Comparison of ENCODE assay signal across 20 cellular contexts in the genomic region with DNA sequence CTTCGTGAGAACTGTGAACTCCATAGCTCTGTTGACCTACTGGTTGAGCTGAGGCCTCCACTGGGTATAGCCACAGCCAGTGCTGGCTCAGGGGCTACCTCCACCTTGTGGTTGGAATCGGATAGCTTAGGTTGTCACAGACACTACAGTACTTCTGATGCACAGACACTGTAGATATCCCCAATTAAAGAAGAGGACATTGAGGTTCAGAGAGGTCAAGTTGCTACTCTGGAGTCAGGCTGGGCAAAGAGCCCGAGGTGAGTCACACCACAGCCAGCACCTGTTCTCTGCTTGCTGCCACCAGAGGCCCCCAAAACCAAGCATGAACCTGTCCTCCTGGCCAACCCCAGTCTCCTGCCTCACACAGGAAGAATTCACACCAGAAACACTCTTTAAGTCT. TPM values are rescaled to one million over a fixed set of nuclear protein-coding genes. Genes with fewer than 3 reads are reported as not detected.
DNase-seq lines count a peak whose midpoint lies in the region; ATAC-seq, FAIRE-seq and TF ChIP-seq lines count a peak whose summit lies in the region.
"Had no signal": no experiment of that assay in that cellular context is flagged by ENCODE, and none has a peak within 500 bp of the region (broad histone marks: within the 10 kb centered on the region; RNA-seq: fewer than 3 reads in every experiment).

No MANE protein-coding gene starts in this region.

- in situ Hi-C loops in IMR-90 (cut with MboI; ENCODE audit: low sequenced_read_pairs) (no loop called here), astrocyte of the spinal cord (cut with HindIII; ENCODE audit: low sequenced_read_pairs) (no loop called here)

- H3K18ac ChIP-seq in IMR-90 (ENCODE audit: low read depth, low read length): no peak overlapping the region

- intact Hi-C loops in IMR-90 (cut with micrococcal nuclease): no loop called here
- intact Hi-C loops in activated naive CD4-positive, alpha-beta T cell treated with anti-CD3 and anti-CD28 coated beads for 36 hours (cut with micrococcal nuclease): no loop called here

- H3K4me2 ChIP-seq in IMR-90 (ENCODE audit: low read depth, low read length) (no peak overlapping the region), keratinocyte (ENCODE audit: control insufficient read depth, extremely low read depth, insufficient read depth, low read depth, low read length) (no peak overlapping the region)

- peak overlapping the region; percentile 23 for H2AK9ac ChIP-seq in IMR-90 (replicated peaks; ENCODE audit: low read depth, low read length, poor library complexity)

- H3K9me3 ChIP-seq in IMR-90 (ENCODE audit: control insufficient read depth, insufficient read depth, low read length) (no peaks in the 10 kb centered on the region), keratinocyte (ENCODE audit: control insufficient read depth, low read depth, low read length) (no peaks in the 10 kb centered on the region)
- H3K9me3 ChIP-seq: mucosa of descending colon, uterus had no signal

- no peaks in the 10 kb centered on the region for H3K9me3 Mint-ChIP-seq in activated naive CD4-positive, alpha-beta T cell treated with anti-CD3 and anti-CD28 coated beads for 36 hours
- H3K9me3 Mint-ChIP-seq: IgD-negative memory B cell; T-helper 1 cell treated with Interleukin-12 subunit alpha and Interleukin-12 subunit beta and Interleukin-4 antibody, amounts not matched to agents 30 μg/mL and 1 μg/mL, for 36 hours had no signal

- H3K79me1 ChIP-seq in IMR-90 (ENCODE audit: low read depth in 1 of 2, low read length in 2 of 2): peaks cover 36 to 63% of the 10 kb centered on the region in 2 experiments

- H3K27me3 Mint-ChIP-seq in activated naive CD4-positive, alpha-beta T cell treated with anti-CD3 and anti-CD28 coated beads for 36 hours (ENCODE audit: low read depth): no peaks in the 10 kb centered on the region
- H3K27me3 Mint-ChIP-seq: IgD-negative memory B cell had no signal

- no peak overlapping the region for H4K91ac ChIP-seq in IMR-90 (ENCODE audit: insufficient read depth, low read depth, low read length)

- H3K9me1 ChIP-seq in IMR-90 (ENCODE audit: insufficient read depth, low read length) (no peaks in the 10 kb centered on the region; the same call in 1 of the 2 replicates), keratinocyte (ENCODE audit: control insufficient read depth, extremely low read depth, insufficient read depth, low read length) (peaks cover 2% of the 10 kb centered on the region)

- H3K4me1 Mint-ChIP-seq in activated naive CD4-positive, alpha-beta T cell treated with anti-CD3 and anti-CD28 coated beads for 36 hours (ENCODE audit: low read depth): peaks cover 21% of the 10 kb centered on the region

- WGBS in IMR-90 (ENCODE audit: extremely low coverage in 2 of 2, insufficient read length in 1 of 2), 2 experiments: no CpG with 5 or more reads among the region's 3 CpGs

- no peak overlapping the region for H4K5ac ChIP-seq in IMR-90 (ENCODE audit: low read depth, low read length)

- peaks cover 25% of the 10 kb centered on the region for H3K36me3 Mint-ChIP-seq in activated naive CD4-positive, alpha-beta T cell treated with anti-CD3 and anti-CD28 coated beads for 36 hours (ENCODE audit: low read depth)

- 0 out of 2 replicates have a peak, but pooled peaks have one; percentile 16 for ATAC-seq in IMR-90 (ENCODE audit: low read depth)
- no peak for ATAC-seq in GM19395 (IDR thresholded peaks at IDR 0.05; ENCODE audit: unreplicated experiment)
- ATAC-seq: mucosa of descending colon had no signal

- no peak overlapping the region for H4K8ac ChIP-seq in IMR-90 (ENCODE audit: low read depth in 2 of 2, low read length in 2 of 2)

- POLR2A ChIA-PET in IMR-90 (lab: Charles Lee; ENCODE audit: unreplicated experiment): interaction anchor here (0.6 kb wide), 1 partner anchor 8 kb away, joined by 3 read pairs; no protein-coding TSS in a partner anchor

- H3K4me3 Mint-ChIP-seq in activated naive CD4-positive, alpha-beta T cell treated with anti-CD3 and anti-CD28 coated beads for 36 hours: no peak overlapping the region
- H3K4me3 Mint-ChIP-seq: T-helper 1 cell treated with Interleukin-12 subunit alpha and Interleukin-12 subunit beta and Interleukin-4 antibody, amounts not matched to agents 30 μg/mL and 1 μg/mL, for 36 hours had no signal

- H2AK5ac ChIP-seq in IMR-90 (ENCODE audit: low read depth, low read length): no peak overlapping the region

- FAIRE-seq in keratinocyte (lab: Jason Lieb, UNC): no peak
- FAIRE-seq: small intestine had no signal

- no peak overlapping the region for H3K14ac ChIP-seq in IMR-90 (replicated peaks; ENCODE audit: low read depth, low read length)

- no TSS peak for BruUV-seq in IMR-90 (replicated peaks; lab: Mats Ljungman, UMichigan)

- no peak overlapping the region for H3K23ac ChIP-seq in IMR-90 (ENCODE audit: low read depth, low read length)

- no peak for TF ChIP-seq RAD21 in IMR-90 (IDR thresholded peaks at IDR 0.05; ENCODE audit: low read length)

- H3K4me3 ChIP-seq in IMR-90 (ENCODE audit: insufficient read depth, low read depth, low read length) (no peak overlapping the region), astrocyte of the spinal cord (ENCODE audit: low read depth, low read length) (no peak overlapping the region), keratinocyte (ENCODE audit: control insufficient read depth in 2 of 3, extremely low read depth in 1 of 3, insufficient read depth in 2 of 3, low read depth in 1 of 3, low read length in 3 of 3) (no peak overlapping the region)
- H3K4me3 ChIP-seq: cardiac muscle cell, mucosa of descending colon, uterus had no signal

- H2BK120ac ChIP-seq in IMR-90 (ENCODE audit: low read depth, low read length): no peak overlapping the region

- H4K20me1 ChIP-seq in IMR-90 (ENCODE audit: insufficient read depth, low read length): peaks cover 43% of the 10 kb centered on the region
- peaks cover 6% of the 10 kb centered on the region for H4K20me1 ChIP-seq in keratinocyte (ENCODE audit: control insufficient read depth, extremely low read depth, insufficient read depth, low read length)

- H3K36me3 ChIP-seq in IMR-90 (ENCODE audit: control insufficient read depth, insufficient read depth, low read length) (peaks cover 61% of the 10 kb centered on the region), keratinocyte (ENCODE audit: control insufficient read depth in 2 of 2, extremely low read depth in 1 of 2, insufficient read depth in 2 of 2, low read length in 2 of 2) (peaks cover 39 to 41% of the 10 kb centered on the region in 2 experiments)
- H3K36me3 ChIP-seq: uterus had no signal

- DNase-seq in EH (ENCODE audit: low read depth) (peak; percentile 6), IMR-90 (no peak), astrocyte of the spinal cord (ENCODE audit: low read depth, low spot score) (no peak), keratinocyte (ENCODE audit: low read depth, low spot score) (no peak), T1000 (lab: John Stamatoyannopoulos, UW) (no peak), GOT3 (lab: John Stamatoyannopoulos, UW) (no peak)
- no peak for DNase-seq in activated naive CD4-positive, alpha-beta T cell treated with anti-CD3 and anti-CD28 coated beads for 36 hours
- DNase-seq: activated CD8-positive, alpha-beta memory T cell treated with anti-CD3 and anti-CD28 coated beads, Interleukin-2, amount 50 U/mL, for 4 hours; activated naive CD4-positive, alpha-beta T cell; DMS79; mucosa of descending colon; NCI-H146; NCI-H510A treated with DMSO at 0.1 percent for 48 hours; small intestine; stimulated activated naive CD4-positive, alpha-beta T cell; uterus had no signal

- H3K27ac ChIP-seq in IMR-90 (ENCODE audit: insufficient read depth, low read length) (no peak overlapping the region), keratinocyte (ENCODE audit: control insufficient read depth, insufficient read depth, low read length) (no peak overlapping the region)
- H3K27ac ChIP-seq: cardiac muscle cell, uterus had no signal

- H3K79me2 ChIP-seq in keratinocyte (ENCODE audit: control insufficient read depth, insufficient read depth, low read length): peaks cover 51% of the 10 kb centered on the region

- no peak overlapping the region for H2AFZ ChIP-seq in IMR-90 (replicated peaks; ENCODE audit: low read length, poor library complexity)
- no peak overlapping the region for H2AFZ ChIP-seq in keratinocyte (ENCODE audit: control insufficient read depth, low read length)

- H3K56ac ChIP-seq in IMR-90 (ENCODE audit: extremely low read depth, insufficient read depth, low read length): no peak overlapping the region

- TF ChIP-seq POLR2A in IMR-90 (IDR thresholded peaks at IDR 0.05; ENCODE audit: low read depth, low read length): no peak

- no peak overlapping the region for H3K4ac ChIP-seq in IMR-90 (ENCODE audit: low read depth, low read length)

- no peaks in the 10 kb centered on the region; the same call in none of the 2 replicates for H3K4me1 ChIP-seq in IMR-90 (ENCODE audit: control insufficient read depth, insufficient read depth, low read length)
- peaks cover 25% of the 10 kb centered on the region for H3K4me1 ChIP-seq in keratinocyte (ENCODE audit: control insufficient read depth, extremely low read depth, insufficient read depth, low read length)

- no peaks in the 10 kb centered on the region for H3K27me3 ChIP-seq in IMR-90 (ENCODE audit: control insufficient read depth, insufficient read depth, low read length)
- no peaks in the 10 kb centered on the region for H3K27me3 ChIP-seq in keratinocyte (ENCODE audit: control insufficient read depth, extremely low read depth, insufficient read depth, low read length)
- H3K27me3 ChIP-seq: cardiac muscle cell, uterus had no signal

- TF ChIP-seq CTCF in IMR-90 (conservative IDR thresholded peaks at IDR 0.05; ENCODE audit: low read depth, low read length): no peak; the same call in 1 of the 2 replicates
- TF ChIP-seq CTCF in astrocyte of the spinal cord (IDR thresholded peaks at IDR 0.05; ENCODE audit: low read depth, low read length): peak; percentile 18
- TF ChIP-seq CTCF in keratinocyte (optimal IDR thresholded peaks at IDR 0.05 in 1 of 3, IDR thresholded peaks at IDR 0.05 in 1 of 3, conservative IDR thresholded peaks at IDR 0.05 in 1 of 3; ENCODE audit: extremely low read depth in 1 of 3, insufficient read depth in 2 of 3, low read length in 3 of 3): peak; percentile 14 to 35 (median 25)

- no peak overlapping the region for H3K27ac Mint-ChIP-seq in activated naive CD4-positive, alpha-beta T cell treated with anti-CD3 and anti-CD28 coated beads for 36 hours
- H3K27ac Mint-ChIP-seq: T-helper 1 cell treated with Interleukin-12 subunit alpha and Interleukin-12 subunit beta and Interleukin-4 antibody, amounts not matched to agents 30 μg/mL and 1 μg/mL, for 36 hours had no signal

- H2BK15ac ChIP-seq in IMR-90 (ENCODE audit: low read depth, low read length): no peak overlapping the region

- H3K9ac ChIP-seq in IMR-90 (ENCODE audit: low read depth, low read length): no peak overlapping the region
- H3K9ac ChIP-seq in keratinocyte (ENCODE audit: control insufficient read depth, extremely low read depth, insufficient read depth, low read length): no peak overlapping the region

- no peak overlapping the region for H2BK20ac ChIP-seq in IMR-90 (ENCODE audit: low read depth, low read length)

- no peak overlapping the region for H2BK5ac ChIP-seq in IMR-90 (ENCODE audit: low read depth, low read length, poor library complexity, severe bottlenecking)

- CTCF ChIA-PET in IMR-90 (lab: Yijun Ruan, JAX): interaction anchor here (1.1 kb wide), 1 partner anchor 9 kb away, joined by 4 read pairs; no protein-coding TSS in a partner anchor
- CTCF ChIA-PET in activated naive CD4-positive, alpha-beta T cell treated with anti-CD3 and anti-CD28 coated beads for 36 hours (lab: Charles Lee): interaction anchor here (1.6 kb wide), 1 partner anchor 11 kb away, joined by 7 read pairs; no protein-coding TSS in a partner anchor

- dilution Hi-C loops in IMR-90 (cut with HindIII; ENCODE audit: low sequenced_read_pairs, unreplicated experiment): no loop called here
- dilution Hi-C loops in keratinocyte (cut with MboI; ENCODE audit: extremely low pct_ligation_motif_present, low sequenced_read_pairs): no loop called here

RNA-seq across cellular contexts. Expression of a gene that starts 5.4 kb away (rescaled TPM):
- total RNA-seq in IMR-90 (2012; rRNA removed): 138 and 152 TPM in 2 replicates
- 149 and 153 TPM in 2 replicates for polyA plus RNA-seq in IMR-90 (2012; rRNA removed)
- polyA plus RNA-seq in IMR-90 (2012; cell fraction: cytosol; rRNA removed): 92.0 and 129 TPM in 2 replicates
- 67.8 and 81.3 TPM in 2 replicates for polyA plus RNA-seq in IMR-90 (2012; cell fraction: nucleus; rRNA removed; ENCODE audit: low replicate concordance)
- 145 to 156 TPM (median 150 TPM) in 3 replicates for polyA plus RNA-seq in keratinocyte
- 69.9 TPM for polyA plus RNA-seq in keratinocyte (2011; ENCODE audit: low read depth)
- 145 and 168 TPM in 2 replicates for polyA plus RNA-seq in keratinocyte (2011; cell fraction: cytosol; rRNA removed)
- polyA plus RNA-seq in keratinocyte (2011; cell fraction: nucleus; rRNA removed): 114 and 120 TPM in 2 replicates
- polyA plus RNA-seq in keratinocyte (2012; ENCODE audit: low replicate concordance): 101 and 103 TPM in 2 replicates
- 134 to 151 TPM (median 143 TPM) in 3 replicates for polyA minus RNA-seq in keratinocyte
- polyA minus RNA-seq in keratinocyte (2011; cell fraction: cytosol; rRNA and poly(A)+ RNA removed): 51.8 TPM
- 23.7 and 46.4 TPM in 2 replicates for polyA minus RNA-seq in keratinocyte (2011; cell fraction: nucleus; rRNA and poly(A)+ RNA removed)
- 10 to 100 TPM; 75.1 to 83.3 TPM for total RNA-seq in activated naive CD4-positive, alpha-beta T cell treated with anti-CD3 and anti-CD28 coated beads for 36 hours

RNA-seq across cellular contexts. Expression of a gene that starts 6.1 kb away (rescaled TPM):
- total RNA-seq in IMR-90 (2012; rRNA removed): 37.5 and 44.6 TPM in 2 replicates
- 20.0 and 22.7 TPM in 2 replicates for polyA plus RNA-seq in IMR-90 (2012; rRNA removed)
- 7.7 and 9.1 TPM in 2 replicates for polyA plus RNA-seq in IMR-90 (2012; cell fraction: cytosol; rRNA removed)
- polyA plus RNA-seq in IMR-90 (2012; cell fraction: nucleus; rRNA removed; ENCODE audit: low replicate concordance): 24.8 and 25.7 TPM in 2 replicates
- polyA plus RNA-seq in keratinocyte: 5.2 to 22.7 TPM (median 14.3 TPM) in 3 replicates
- 0.59 TPM for polyA plus RNA-seq in keratinocyte (2011; ENCODE audit: low read depth)
- 3.8 and 6.5 TPM in 2 replicates for polyA plus RNA-seq in keratinocyte (2011; cell fraction: cytosol; rRNA removed)
- 6.4 and 7.9 TPM in 2 replicates for polyA plus RNA-seq in keratinocyte (2011; cell fraction: nucleus; rRNA removed)
- 0.31 and 12.5 TPM in 2 replicates for polyA plus RNA-seq in keratinocyte (2012; ENCODE audit: low replicate concordance)
- 2.7 to 15.9 TPM (median 13.2 TPM) in 3 replicates for polyA minus RNA-seq in keratinocyte
- 3.6 TPM for polyA minus RNA-seq in keratinocyte (2011; cell fraction: cytosol; rRNA and poly(A)+ RNA removed)
- polyA minus RNA-seq in keratinocyte (2011; cell fraction: nucleus; rRNA and poly(A)+ RNA removed): 1.5 and 2.4 TPM in 2 replicates
- total RNA-seq in activated naive CD4-positive, alpha-beta T cell treated with anti-CD3 and anti-CD28 coated beads for 36 hours: 10 to 100 TPM; 86.3 to 91.7 TPM

RNA-seq across cellular contexts. Expression of a gene that starts 26.1 kb away (rescaled TPM):
- 8.2 and 9.2 TPM in 2 replicates for total RNA-seq in IMR-90 (2012; rRNA removed)
- polyA plus RNA-seq in IMR-90 (2012; rRNA removed): 8.9 and 10.2 TPM in 2 replicates
- 11.9 and 14.7 TPM in 2 replicates for polyA plus RNA-seq in IMR-90 (2012; cell fraction: cytosol; rRNA removed)
- 7.8 and 8.0 TPM in 2 replicates for polyA plus RNA-seq in IMR-90 (2012; cell fraction: nucleus; rRNA removed; ENCODE audit: low replicate concordance)
- polyA plus RNA-seq in keratinocyte: 9.1 to 13.8 TPM (median 12.3 TPM) in 3 replicates
- polyA plus RNA-seq in keratinocyte (2011; ENCODE audit: low read depth): 9.9 TPM
- 11.2 and 12.8 TPM in 2 replicates for polyA plus RNA-seq in keratinocyte (2011; cell fraction: cytosol; rRNA removed)
- polyA plus RNA-seq in keratinocyte (2011; cell fraction: nucleus; rRNA removed): 7.6 and 8.0 TPM in 2 replicates
- polyA plus RNA-seq in keratinocyte (2012; ENCODE audit: low replicate concordance): 11.6 and 13.7 TPM in 2 replicates
- 11.9 to 21.6 TPM (median 17.3 TPM) in 3 replicates for polyA minus RNA-seq in keratinocyte
- polyA minus RNA-seq in keratinocyte (2011; cell fraction: cytosol; rRNA and poly(A)+ RNA removed): 12.9 TPM
- polyA minus RNA-seq in keratinocyte (2011; cell fraction: nucleus; rRNA and poly(A)+ RNA removed): 2.1 and 5.8 TPM in 2 replicates
- 10 to 100 TPM; 29.3 to 30.2 TPM for total RNA-seq in activated naive CD4-positive, alpha-beta T cell treated with anti-CD3 and anti-CD28 coated beads for 36 hours

RNA-seq across cellular contexts. Expression of a gene that starts 41.2 kb away (rescaled TPM):
- 37.5 and 48.9 TPM in 2 replicates for total RNA-seq in IMR-90 (2012; rRNA removed)
- polyA plus RNA-seq in IMR-90 (2012; rRNA removed) (36.7 and 38.0 TPM in 2 replicates), keratinocyte (37.7 to 48.8 TPM (median 46.3 TPM) in 3 replicates)
- 11.3 and 15.3 TPM in 2 replicates for polyA plus RNA-seq in IMR-90 (2012; cell fraction: cytosol; rRNA removed)
- 3.0 and 12.5 TPM in 2 replicates for polyA plus RNA-seq in IMR-90 (2012; cell fraction: nucleus; rRNA removed; ENCODE audit: low replicate concordance)
- 24.1 TPM for polyA plus RNA-seq in keratinocyte (2011; ENCODE audit: low read depth)
- 38.2 and 57.6 TPM in 2 replicates for polyA plus RNA-seq in keratinocyte (2011; cell fraction: cytosol; rRNA removed)
- polyA plus RNA-seq in keratinocyte (2011; cell fraction: nucleus; rRNA removed): 16.1 and 17.9 TPM in 2 replicates
- polyA plus RNA-seq in keratinocyte (2012; ENCODE audit: low replicate concordance): 31.2 and 46.6 TPM in 2 replicates
- 8.9 to 14.4 TPM (median 12.8 TPM) in 3 replicates for polyA minus RNA-seq in keratinocyte
- polyA minus RNA-seq in keratinocyte (2011; cell fraction: cytosol; rRNA and poly(A)+ RNA removed): 14.6 TPM
- polyA minus RNA-seq in keratinocyte (2011; cell fraction: nucleus; rRNA and poly(A)+ RNA removed): 2.6 and 4.3 TPM in 2 replicates
- 10 to 100 TPM; 32.6 to 34.9 TPM for total RNA-seq in activated naive CD4-positive, alpha-beta T cell treated with anti-CD3 and anti-CD28 coated beads for 36 hours

RNA-seq across cellular contexts. Expression of a gene that starts 42.0 kb away (rescaled TPM):
- 13.9 and 14.5 TPM in 2 replicates for total RNA-seq in IMR-90 (2012; rRNA removed)
- polyA plus RNA-seq in IMR-90 (2012; rRNA removed) (22.6 and 24.2 TPM in 2 replicates), keratinocyte (16.1 to 25.5 TPM (median 16.7 TPM) in 3 replicates)
- polyA plus RNA-seq in IMR-90 (2012; cell fraction: cytosol; rRNA removed): 13.5 and 19.1 TPM in 2 replicates
- 20.6 and 27.4 TPM in 2 replicates for polyA plus RNA-seq in IMR-90 (2012; cell fraction: nucleus; rRNA removed; ENCODE audit: low replicate concordance)
- 3.6 TPM for polyA plus RNA-seq in keratinocyte (2011; ENCODE audit: low read depth)
- 17.6 and 21.9 TPM in 2 replicates for polyA plus RNA-seq in keratinocyte (2011; cell fraction: cytosol; rRNA removed)
- 22.3 and 25.2 TPM in 2 replicates for polyA plus RNA-seq in keratinocyte (2011; cell fraction: nucleus; rRNA removed)
- 9.7 and 22.8 TPM in 2 replicates for polyA plus RNA-seq in keratinocyte (2012; ENCODE audit: low replicate concordance)
- 20.6 to 44.9 TPM (median 25.0 TPM) in 3 replicates for polyA minus RNA-seq in keratinocyte
- polyA minus RNA-seq in keratinocyte (2011; cell fraction: cytosol; rRNA and poly(A)+ RNA removed): 19.4 TPM
- polyA minus RNA-seq in keratinocyte (2011; cell fraction: nucleus; rRNA and poly(A)+ RNA removed): 13.0 and 19.4 TPM in 2 replicates
- total RNA-seq in activated naive CD4-positive, alpha-beta T cell treated with anti-CD3 and anti-CD28 coated beads for 36 hours: 10 to 100 TPM; 16.2 to 18.0 TPM
